In genomic region chr7:134422646-134423045, GRCh38 we compare ENCODE assay signal across 1 cellular context.
TF ChIP-seq lines count a peak whose summit lies in the region.

No MANE protein-coding gene starts in this region.

TF ChIP-seq in A549, 52 proteins besides CTCF, POLR2A, EP300 and RAD21 (continued from another document):
- TF ChIP-seq TFCP2L1 (CRISPR knock-in tag; IDR thresholded peaks at IDR 0.05) (no peak), KDM5A (IDR thresholded peaks at IDR 0.05) (no peak), MAZ (IDR thresholded peaks at IDR 0.05; ENCODE audit: borderline replicate concordance, low read depth, low read length) (no peak), MAX (IDR thresholded peaks at IDR 0.05) (no peak), FOXS1 (CRISPR knock-in tag; IDR thresholded peaks at IDR 0.05) (no peak), CBX8 (IDR thresholded peaks at IDR 0.05) (no peak), RNF2 (IDR thresholded peaks at IDR 0.05; ENCODE audit: borderline replicate concordance, low read depth) (no peak), RARB (CRISPR knock-in tag; IDR thresholded peaks at IDR 0.05) (no peak)
